8 cellular contexts compared by ENCODE assay signal in the genomic region with DNA sequence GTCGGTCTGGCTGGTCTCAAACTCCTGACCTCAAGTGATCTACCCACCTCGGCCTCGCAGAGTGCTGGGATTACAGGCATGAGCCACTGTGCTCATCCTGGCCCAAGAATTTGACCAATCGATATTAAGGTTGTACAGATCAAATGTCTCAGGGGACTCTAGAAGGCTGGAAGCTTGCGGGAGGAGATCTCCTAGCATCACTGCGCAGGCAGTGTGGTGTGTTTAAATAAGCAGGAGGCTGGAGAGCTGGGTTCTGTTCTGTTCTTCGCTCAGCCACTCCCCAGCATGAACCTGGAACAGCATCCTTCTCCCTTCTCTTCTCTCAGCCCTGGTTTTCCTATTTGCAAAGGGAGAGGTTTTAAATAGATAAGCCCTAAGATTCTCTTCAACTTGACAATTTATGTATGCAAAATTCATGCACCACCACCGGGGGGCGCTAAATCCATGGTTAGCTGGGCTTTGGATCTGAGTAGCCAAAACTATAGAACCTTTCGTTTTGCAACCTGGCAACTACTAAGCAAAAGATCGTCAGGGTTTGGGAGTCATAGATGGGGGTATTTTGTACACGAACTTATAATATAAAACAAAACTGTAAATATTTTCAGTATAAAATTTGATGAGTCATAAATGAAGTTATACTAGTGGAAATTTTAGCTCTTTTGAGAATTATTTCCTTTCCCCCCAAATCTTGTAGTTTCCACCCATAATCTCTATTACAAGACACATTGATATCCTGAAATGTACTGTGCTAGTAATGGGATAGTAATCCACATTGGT.
DNase-seq lines count a peak whose midpoint lies in the region; ATAC-seq lines count a peak whose summit lies in the region.

No MANE protein-coding gene starts in this region.

- no peak for ATAC-seq in GM21367 (IDR thresholded peaks at IDR 0.05; ENCODE audit: unreplicated experiment)

- peak; percentile 41 for DNase-seq in CMK (ENCODE audit: low read depth)
- peak; percentile 55 for DNase-seq in HCEC 1CT
- DNase-seq in NCI-H446 (lab: John Stamatoyannopoulos, UW), result peak; percentile 29 to 54
- peak; percentile 69 for DNase-seq in activated CD4-positive, alpha-beta T cell treated with anti-CD3 and anti-CD28 coated beads for 1 hour
- DNase-seq in cerebellar cortex (ENCODE audit: low spot score), result peak; percentile 64
- peak; percentile 64 for DNase-seq in kidney tubule cell (ENCODE audit: low spot score)
- peak; percentile 81 for DNase-seq in stimulated activated CD4-positive, alpha-beta T cell treated with anti-CD3 and anti-CD28 coated beads, Interleukin-1b, Interleukin-23, amount 100 ng/mL, for 48 hours
